In the genomic region with DNA sequence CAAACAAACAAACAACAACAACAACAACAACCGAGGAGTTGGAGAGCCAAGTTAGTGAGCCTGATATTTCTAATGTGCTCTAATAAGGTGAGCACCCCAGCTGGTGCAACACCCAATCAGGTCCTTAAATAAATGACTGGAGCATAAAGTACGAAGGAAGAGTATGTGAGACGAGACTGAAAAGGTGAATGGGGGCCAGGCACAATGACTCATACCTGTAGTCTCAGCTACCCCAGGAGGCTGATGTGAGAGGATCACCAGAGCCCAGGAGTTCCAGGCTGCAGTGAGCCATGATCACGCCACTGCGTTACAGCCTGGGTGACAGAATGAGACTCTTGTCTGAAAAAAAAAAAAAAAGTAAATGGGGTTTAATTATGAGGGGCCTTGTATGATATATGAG, we compare ENCODE assay signal across 28 cellular contexts.
"Had no signal": no experiment of that assay in that cellular context is flagged by ENCODE, and none has a peak within 500 bp of the region (broad histone marks: within the 10 kb centered on the region; RNA-seq: fewer than 3 reads in every experiment).

No MANE protein-coding gene starts in this region.

- H3K4me1 ChIP-seq: Peyer's patch had no signal

- H3K9me3 Mint-ChIP-seq: activated CD8-positive, alpha-beta T cell treated with anti-CD3 and anti-CD28 coated beads for 36 hours; activated T-cell treated with anti-CD3 and anti-CD28 coated beads, Interleukin-2, amount 50 U/mL, for 24 hours; activated T-helper 2 cell treated with anti-CD3 and anti-CD28 coated beads, Interferon-gamma antibody, Interleukin-2, Interleukin-4, amounts not matched to agents 10 μg/mL and 5 μg/mL and 100 μg/mL, durations not matched to agents 14 hours and 24 hours and 36 hours had no signal

- H3K27me3 ChIP-seq: brain microvascular endothelial cell, Peyer's patch had no signal

- H3K4me3 Mint-ChIP-seq: activated CD8-positive, alpha-beta T cell treated with anti-CD3 and anti-CD28 coated beads for 36 hours; activated naive CD4-positive, alpha-beta T cell treated with anti-CD3 and anti-CD28 coated beads, Interleukin-2, amount 50 U/mL, for 24 hours; activated T-cell treated with anti-CD3 and anti-CD28 coated beads, Interleukin-2, amount 50 U/mL, for 24 hours; T-cell; T-helper 17 cell had no signal

- H3K36me3 Mint-ChIP-seq: activated naive CD4-positive, alpha-beta T cell treated with anti-CD3 and anti-CD28 coated beads, Interleukin-2, amount 50 U/mL, for 24 hours; T-cell had no signal

- H3K27ac ChIP-seq: brain microvascular endothelial cell, Peyer's patch, VCaP had no signal

- ATAC-seq: activated CD8-positive, alpha-beta T cell treated with anti-CD3 and anti-CD28 coated beads for 36 hours; PC-3; SK-N-SH treated with all-trans-retinoic acid at 6 μM for 48 hours; T-cell; T-helper 17 cell had no signal

- H3K4me1 Mint-ChIP-seq: activated naive CD4-positive, alpha-beta T cell treated with anti-CD3 and anti-CD28 coated beads, Interleukin-2, amount 50 U/mL, for 24 hours; T-cell; T-helper 17 cell had no signal

- H3K27ac Mint-ChIP-seq: activated CD8-positive, alpha-beta T cell treated with anti-CD3 and anti-CD28 coated beads for 36 hours; activated naive CD4-positive, alpha-beta T cell treated with anti-CD3 and anti-CD28 coated beads, Interleukin-2, amount 50 U/mL, for 24 hours; activated T-cell treated with anti-CD3 and anti-CD28 coated beads, Interleukin-2, amount 50 U/mL, for 24 hours; activated T-helper 2 cell treated with anti-CD3 and anti-CD28 coated beads, Interferon-gamma antibody, Interleukin-2, Interleukin-4, amounts not matched to agents 10 μg/mL and 5 μg/mL and 100 μg/mL, durations not matched to agents 14 hours and 24 hours and 36 hours; T-cell; T-helper 17 cell had no signal

- H3K27me3 Mint-ChIP-seq: activated CD8-positive, alpha-beta T cell treated with anti-CD3 and anti-CD28 coated beads for 36 hours; activated naive CD4-positive, alpha-beta T cell treated with anti-CD3 and anti-CD28 coated beads, Interleukin-2, amount 50 U/mL, for 24 hours; activated T-cell treated with anti-CD3 and anti-CD28 coated beads, Interleukin-2, amount 50 U/mL, for 24 hours; T-cell; T-helper 17 cell had no signal

- DNase-seq: activated CD4-positive, alpha-beta T cell treated with anti-CD3 and anti-CD28 coated beads for 1 hour; activated CD4-positive, alpha-beta T cell treated with anti-CD3 and anti-CD28 coated beads for 48 hours; activated CD4-positive, alpha-beta T cell treated with anti-CD3 and anti-CD28 coated beads, Interleukin-2, amount 50 U/mL, for 4 hours; activated CD4-positive, CD25-positive, alpha-beta regulatory T cell; activated CD8-positive, alpha-beta T cell treated with anti-CD3 and anti-CD28 coated beads for 36 hours; activated gamma-delta T cell; activated naive CD4-positive, alpha-beta T cell treated with Interleukin-2 at 50 U/mL for 16 hours; activated T-cell treated with anti-CD3 and anti-CD28 coated beads, Interleukin-2, amount 50 U/mL, for 24 hours; anterior cingulate cortex; brain microvascular endothelial cell; central memory CD4-positive, alpha-beta T cell; NCI-H1092 treated with DMSO at 0.1 percent for 48 hours; NCI-H1417; NCI-H1694; NCI-H1930; NCI-H2081 treated with DMSO at 0.1 percent for 48 hours; NCI-H345; NCI-H524 treated with DMSO at 0.1 percent for 48 hours; PC-3; Peyer's patch; RPMI8226; SHP77 treated with DMSO at 0.1 percent for 48 hours; T-cell; T-helper 17 cell had no signal

- H3K36me3 ChIP-seq: brain microvascular endothelial cell, Peyer's patch had no signal

- H3K4me3 ChIP-seq: Peyer's patch had no signal

- H3K9me3 ChIP-seq: Peyer's patch had no signal
